Comparison of ENCODE assay signal across 21 cellular contexts in the genomic region with DNA sequence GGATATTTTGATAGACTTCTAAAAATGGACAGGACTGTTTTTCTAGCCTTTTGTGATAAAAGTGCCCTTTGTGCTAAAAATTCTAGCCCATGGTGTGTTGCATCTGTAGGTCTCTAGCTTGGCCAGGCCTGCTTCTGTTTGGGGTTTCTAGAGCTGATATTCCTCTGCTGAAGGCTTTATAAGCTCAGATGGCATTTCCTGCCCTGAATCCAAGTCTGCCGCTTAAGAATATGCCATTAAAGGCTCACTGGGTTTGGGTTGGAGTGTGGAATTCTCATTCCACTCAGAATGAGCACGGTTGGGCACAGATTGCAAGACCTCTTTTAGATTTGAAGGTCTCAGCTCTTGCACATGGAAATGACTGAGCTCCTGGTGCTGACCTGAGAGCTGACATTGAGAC. TPM values are rescaled to one million over a fixed set of nuclear protein-coding genes. Genes with fewer than 3 reads are reported as not detected.
A peak's percentile ranks its signal among the peaks of the same experiment; 100 is the strongest.
DNase-seq lines count a peak whose midpoint lies in the region; ATAC-seq, FAIRE-seq and TF ChIP-seq lines count a peak whose summit lies in the region.
"Had no signal": no experiment of that assay in that cellular context is flagged by ENCODE, and none has a peak within 500 bp of the region (broad histone marks: within the 10 kb centered on the region; RNA-seq: fewer than 3 reads in every experiment).

No MANE protein-coding gene starts in this region.

- no peaks in the 10 kb centered on the region for H3K79me1 ChIP-seq in mesenchymal stem cell (replicated peaks; ENCODE audit: low read length, poor library complexity, severe bottlenecking)

- no peak overlapping the region for H2BK5ac ChIP-seq in mesenchymal stem cell (ENCODE audit: low read depth, low read length, poor library complexity, severe bottlenecking)

- H3K9me3 Mint-ChIP-seq in activated CD4-positive, alpha-beta T cell treated with anti-CD3 and anti-CD28 coated beads, Interleukin-2, amount 10 ng/mL, durations not matched to agents 24 days and 14 days: no peaks in the 10 kb centered on the region
- no peaks in the 10 kb centered on the region for H3K9me3 Mint-ChIP-seq in activated CD4-positive, alpha-beta T cell treated with anti-CD3 and anti-CD28 coated beads, Interleukin-2, amount 10 ng/mL, durations not matched to agents 7 days and 5 days
- H3K9me3 Mint-ChIP-seq in astrocyte (ENCODE audit: unreplicated experiment): peaks cover 9% of the 10 kb centered on the region
- H3K9me3 Mint-ChIP-seq: CD8-positive, alpha-beta T cell had no signal

- H3K27ac ChIP-seq in astrocyte (ENCODE audit: low read depth, low read length) (no peak overlapping the region), mesenchymal stem cell (ENCODE audit: low read length, poor library complexity, severe bottlenecking) (no peak overlapping the region), aorta (ENCODE audit: low read depth in 1 of 2, low read length in 2 of 2) (peak overlapping the region; percentile 37 to 77)

- no peak for ATAC-seq in aorta (ENCODE audit: low FRiP score)
- ATAC-seq: CD8-positive, alpha-beta T cell; K562 had no signal

- H3K4me2 ChIP-seq in astrocyte (ENCODE audit: low read length) (no peak overlapping the region), mesenchymal stem cell (ENCODE audit: low read length, poor library complexity, severe bottlenecking) (no peak overlapping the region)

- intact Hi-C loops in activated CD4-positive, alpha-beta T cell treated with anti-CD3 and anti-CD28 coated beads, Interleukin-2, amount 10 ng/mL, durations not matched to agents 24 days and 14 days (cut with micrococcal nuclease): no loop called here
- intact Hi-C loops in aorta (cut with DNase I) (loop anchor here in 1 of 2 donors (10.0 kb wide), 1 partner anchor 784 kb away; no protein-coding TSS in a partner anchor), cardiac septum (cut with DNase I) (no loop called here)

- peaks cover 11% of the 10 kb centered on the region for H3K4me1 ChIP-seq in astrocyte (ENCODE audit: insufficient read depth, low read length)
- H3K4me1 ChIP-seq in mesenchymal stem cell (ENCODE audit: control insufficient read depth, insufficient read depth, low read depth, low read length): peaks cover 3% of the 10 kb centered on the region
- no peaks in the 10 kb centered on the region for H3K4me1 ChIP-seq in aorta (ENCODE audit: control insufficient read depth in 1 of 2, insufficient read depth in 2 of 2, low read length in 2 of 2)

- no peaks in the 10 kb centered on the region for H3K36me3 Mint-ChIP-seq in activated CD4-positive, alpha-beta T cell treated with anti-CD3 and anti-CD28 coated beads, Interleukin-2, amount 10 ng/mL, durations not matched to agents 24 days and 14 days (ENCODE audit: low read depth)
- H3K36me3 Mint-ChIP-seq in activated CD4-positive, alpha-beta T cell treated with anti-CD3 and anti-CD28 coated beads, Interleukin-2, amount 10 ng/mL, durations not matched to agents 7 days and 5 days (ENCODE audit: low read depth): no peaks in the 10 kb centered on the region
- peaks cover 11% of the 10 kb centered on the region for H3K36me3 Mint-ChIP-seq in astrocyte (ENCODE audit: low read depth, unreplicated experiment)
- H3K36me3 Mint-ChIP-seq: CD8-positive, alpha-beta T cell had no signal

- H4K91ac ChIP-seq in mesenchymal stem cell (ENCODE audit: low read length): no peak overlapping the region

- H3K9me3 ChIP-seq in astrocyte (ENCODE audit: insufficient read depth, low read depth, low read length): no peaks in the 10 kb centered on the region
- H3K9me3 ChIP-seq in mesenchymal stem cell (ENCODE audit: control insufficient read depth, low read length): no peaks in the 10 kb centered on the region
- no peaks in the 10 kb centered on the region for H3K9me3 ChIP-seq in aorta (ENCODE audit: control insufficient read depth, low read length)

- H2AK5ac ChIP-seq in mesenchymal stem cell (ENCODE audit: low read length, severe bottlenecking): no peak overlapping the region

- H3K14ac ChIP-seq in mesenchymal stem cell (ENCODE audit: low read length in 2 of 2): no peak overlapping the region

- no peaks in the 10 kb centered on the region for H3K36me3 ChIP-seq in astrocyte (ENCODE audit: insufficient read depth, low read length)
- no peaks in the 10 kb centered on the region for H3K36me3 ChIP-seq in mesenchymal stem cell (ENCODE audit: control insufficient read depth in 1 of 2, insufficient read depth in 2 of 2, low read depth in 1 of 2, low read length in 2 of 2)
- no peaks in the 10 kb centered on the region for H3K36me3 ChIP-seq in aorta (ENCODE audit: control insufficient read depth in 1 of 2, insufficient read depth in 2 of 2, low read length in 1 of 2)

- no peak overlapping the region for H4K8ac ChIP-seq in mesenchymal stem cell (ENCODE audit: low read length)

- H3K4me3 ChIP-seq in astrocyte (ENCODE audit: insufficient read depth, low read depth, low read length) (no peak overlapping the region), mesenchymal stem cell (ENCODE audit: insufficient read depth in 1 of 2, low read depth in 1 of 2, low read length in 2 of 2) (no peak overlapping the region), aorta (ENCODE audit: low read length in 2 of 2) (no peak overlapping the region)
- H3K4me3 ChIP-seq: K562 had no signal

- no peak overlapping the region for H3K18ac ChIP-seq in mesenchymal stem cell (ENCODE audit: low read depth in 1 of 2, low read length in 2 of 2)

- POLR2A ChIA-PET in activated CD4-positive, alpha-beta T cell treated with anti-CD3 and anti-CD28 coated beads, Interleukin-2, amount 10 ng/mL, durations not matched to agents 7 days and 5 days (lab: Charles Lee): no interaction called here

- H2BK15ac ChIP-seq in mesenchymal stem cell (ENCODE audit: low read depth, poor library complexity, severe bottlenecking): peak overlapping the region; percentile 60

- no peak overlapping the region for H3K27ac Mint-ChIP-seq in activated CD4-positive, alpha-beta T cell treated with anti-CD3 and anti-CD28 coated beads, Interleukin-2, amount 10 ng/mL, durations not matched to agents 24 days and 14 days
- H3K27ac Mint-ChIP-seq in activated CD4-positive, alpha-beta T cell treated with anti-CD3 and anti-CD28 coated beads, Interleukin-2, amount 10 ng/mL, durations not matched to agents 7 days and 5 days: no peak overlapping the region
- H3K27ac Mint-ChIP-seq in astrocyte (ENCODE audit: unreplicated experiment): peak overlapping the region; percentile 34
- H3K27ac Mint-ChIP-seq: CD8-positive, alpha-beta T cell had no signal

- CTCF ChIA-PET in activated CD4-positive, alpha-beta T cell treated with anti-CD3 and anti-CD28 coated beads, Interleukin-2, amount 10 ng/mL, durations not matched to agents 7 days and 5 days (lab: Charles Lee): no interaction called here

- no peak for TF ChIP-seq CTCF in astrocyte (IDR thresholded peaks at IDR 0.05; ENCODE audit: insufficient read depth, low read depth, low read length)

- H3K4ac ChIP-seq in mesenchymal stem cell (ENCODE audit: low read depth in 1 of 2, low read length in 2 of 2): no peak overlapping the region

- H3K27me3 ChIP-seq in astrocyte (ENCODE audit: insufficient read depth, low read length) (no peaks in the 10 kb centered on the region), mesenchymal stem cell (ENCODE audit: control insufficient read depth in 1 of 2, insufficient read depth in 1 of 2, low read length in 2 of 2) (peaks cover 0 to 14% of the 10 kb centered on the region in 2 experiments), aorta (ENCODE audit: control insufficient read depth in 1 of 2, insufficient read depth in 2 of 2, low read length in 1 of 2) (no peaks in the 10 kb centered on the region)

- no peak overlapping the region for H2BK12ac ChIP-seq in mesenchymal stem cell (ENCODE audit: low read length in 2 of 2)

- no peak overlapping the region for H3K23ac ChIP-seq in mesenchymal stem cell (ENCODE audit: low read length in 2 of 2)

- no peaks in the 10 kb centered on the region for H3K4me1 Mint-ChIP-seq in activated CD4-positive, alpha-beta T cell treated with anti-CD3 and anti-CD28 coated beads, Interleukin-2, amount 10 ng/mL, durations not matched to agents 24 days and 14 days
- H3K4me1 Mint-ChIP-seq in activated CD4-positive, alpha-beta T cell treated with anti-CD3 and anti-CD28 coated beads, Interleukin-2, amount 10 ng/mL, durations not matched to agents 7 days and 5 days: no peaks in the 10 kb centered on the region
- peaks cover 24% of the 10 kb centered on the region for H3K4me1 Mint-ChIP-seq in astrocyte (ENCODE audit: low read depth, unreplicated experiment)

- no peaks in the 10 kb centered on the region for H3K79me2 ChIP-seq in astrocyte (ENCODE audit: insufficient read depth, low read length)

- H3K4me3 Mint-ChIP-seq in activated CD4-positive, alpha-beta T cell treated with anti-CD3 and anti-CD28 coated beads, Interleukin-2, amount 10 ng/mL, durations not matched to agents 24 days and 14 days: no peak overlapping the region
- no peak overlapping the region for H3K4me3 Mint-ChIP-seq in activated CD4-positive, alpha-beta T cell treated with anti-CD3 and anti-CD28 coated beads, Interleukin-2, amount 10 ng/mL, durations not matched to agents 7 days and 5 days
- H3K4me3 Mint-ChIP-seq in astrocyte (ENCODE audit: unreplicated experiment): no peak overlapping the region
- H3K4me3 Mint-ChIP-seq: CD8-positive, alpha-beta T cell had no signal

- no peak overlapping the region for H2BK120ac ChIP-seq in mesenchymal stem cell (ENCODE audit: low read depth, low read length)

- 76% methylated on average over 2 of the region's 2 CpGs for WGBS in mesenchymal stem cell
- WGBS in aorta, 2 donors: 4 to 7% methylated on average over 2 of the region's 2 CpGs

- H3K27me3 Mint-ChIP-seq in activated CD4-positive, alpha-beta T cell treated with anti-CD3 and anti-CD28 coated beads, Interleukin-2, amount 10 ng/mL, durations not matched to agents 24 days and 14 days: no peaks in the 10 kb centered on the region
- H3K27me3 Mint-ChIP-seq in activated CD4-positive, alpha-beta T cell treated with anti-CD3 and anti-CD28 coated beads, Interleukin-2, amount 10 ng/mL, durations not matched to agents 7 days and 5 days: no peaks in the 10 kb centered on the region
- peaks cover 4% of the 10 kb centered on the region for H3K27me3 Mint-ChIP-seq in astrocyte (ENCODE audit: low read depth, unreplicated experiment)

- DNase-seq in activated CD4-positive, alpha-beta T cell treated with anti-CD3 and anti-CD28 coated beads, Interleukin-2, amount 10 ng/mL, durations not matched to agents 24 days and 14 days: peak; percentile 37
- no peak for DNase-seq in activated CD4-positive, alpha-beta T cell treated with anti-CD3 and anti-CD28 coated beads, Interleukin-2, amount 10 ng/mL, durations not matched to agents 7 days and 5 days
- DNase-seq in astrocyte (ENCODE audit: low read depth) (no peak), mesenchymal stem cell (no peak), aorta (no peak), cardiac septum (ENCODE audit: low spot score) (no peak), putamen (ENCODE audit: low spot score) (no peak), DMS53 (lab: John Stamatoyannopoulos, UW) (no peak)
- DNase-seq: 8988T; AML-193; C1 segment of cervical spinal cord; CD8-positive, alpha-beta T cell; MM.1S; NCI-H1092; NCI-H1436; NCI-H187 treated with DMSO at 0.1 percent for 48 hours; NCI-H69; SIG-M5 had no signal

- no peak for FAIRE-seq in astrocyte (lab: Jason Lieb, UNC)
- FAIRE-seq: G401.6, GM12892, K562 had no signal

- no peaks in the 10 kb centered on the region for H4K20me1 ChIP-seq in astrocyte (ENCODE audit: insufficient read depth, low read length)

- no peak overlapping the region for H2AFZ ChIP-seq in astrocyte (ENCODE audit: low read depth, low read length)
- H2AFZ ChIP-seq in mesenchymal stem cell (ENCODE audit: low read depth, low read length): no peak overlapping the region

- no peak overlapping the region for H3K9ac ChIP-seq in astrocyte (ENCODE audit: low read length)
- no peak overlapping the region for H3K9ac ChIP-seq in mesenchymal stem cell (ENCODE audit: low read length)

RNA-seq across cellular contexts. Expression of a gene that starts 49.4 kb away (rescaled TPM):
- total RNA-seq in activated CD4-positive, alpha-beta T cell treated with anti-CD3 and anti-CD28 coated beads, Interleukin-2, amount 10 ng/mL, durations not matched to agents 24 days and 14 days: 0.72 and 1.5 TPM in 2 replicates
- total RNA-seq in activated CD4-positive, alpha-beta T cell treated with anti-CD3 and anti-CD28 coated beads, Interleukin-2, amount 10 ng/mL, durations not matched to agents 7 days and 5 days: 1 to 10 TPM; 4.0 to 4.1 TPM
- total RNA-seq in astrocyte (1,092 and 1,283 TPM in 2 replicates), aorta (100 to 1,000 TPM; 143 to 200 TPM), cardiac septum (98.7 TPM)
- 947 TPM for polyA plus RNA-seq in mesenchymal stem cell (2013, experiment 1 of 2)
- 926 TPM for polyA plus RNA-seq in mesenchymal stem cell (2013, experiment 2 of 2)
- 100 to 1,000 TPM; 173 to 255 TPM for polyA plus RNA-seq in aorta

Comparison
In these comparisons a context has a peak if more than half of its experiments do, and no peak if none do; other contexts are left out.
1. H3K27ac ChIP-seq: peak in aorta (2 of 2); none in astrocyte (single experiment) and mesenchymal stem cell (single experiment).
2. RNA of a gene that starts 49.4 kb away (total RNA-seq): 1,092 to 1,283 TPM in astrocyte, 143 to 200 TPM in aorta and 98.7 TPM in cardiac septum (single experiment); 4.0 to 4.1 TPM in activated CD4-positive, alpha-beta T cell treated with anti-CD3 and anti-CD28 coated beads, Interleukin-2, amount 10 ng/mL, durations not matched to agents 7 days and 5 days and 0.72 to 1.5 TPM in activated CD4-positive, alpha-beta T cell treated with anti-CD3 and anti-CD28 coated beads, Interleukin-2, amount 10 ng/mL, durations not matched to agents 24 days and 14 days; every median in the first group is over 10 times any median in the second.